Comparison of ENCODE assay signal across 7 cellular contexts in the genomic region with DNA sequence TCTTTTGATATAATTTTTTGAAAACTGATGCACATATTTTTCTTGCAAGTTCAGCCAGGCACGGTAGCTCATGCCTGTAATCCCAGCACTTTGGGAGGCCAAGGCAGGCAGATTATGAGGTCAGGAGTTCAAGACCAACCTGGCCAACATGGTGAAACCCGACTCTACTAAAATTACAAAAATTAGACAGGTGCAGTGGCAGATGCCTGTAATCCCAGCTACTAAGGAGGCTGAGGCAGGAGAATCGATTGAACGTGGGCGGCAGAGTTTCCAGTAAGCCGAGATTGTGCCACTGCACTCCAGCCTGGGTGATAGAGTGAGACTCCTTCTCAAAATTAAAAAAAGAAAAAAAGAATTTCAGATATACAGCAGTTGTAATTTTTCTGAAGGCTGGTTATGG. TPM values are rescaled to one million over a fixed set of nuclear protein-coding genes. Genes with fewer than 3 reads are reported as not detected.
DNase-seq lines count a peak whose midpoint lies in the region; TF ChIP-seq lines count a peak whose summit lies in the region.
"Not testable (repeated sequence)": the region's sequence is repeated elsewhere in the genome, so short reads cannot be mapped to it uniquely, and the experiment has no call there.

No MANE protein-coding gene starts in this region.

- H3K4me3 Mint-ChIP-seq in brain (peak overlapping the region; percentile 54 to 93 (median 80)), nephron progenitor cell (peak overlapping the region; percentile 30), progenitor cell of endocrine pancreas (ENCODE audit: low read depth) (peak overlapping the region; percentile 14)

- H3K27ac Mint-ChIP-seq in brain: peak overlapping the region in 2 of 5 experiments; percentile 61 to 74
- not testable (repeated sequence) for H3K27ac Mint-ChIP-seq in nephron progenitor cell, progenitor cell of endocrine pancreas

- CTCF ChIA-PET in HEK293 (lab: Yijun Ruan, JAX): interaction anchor here (0.9 kb wide), 1 partner anchor 19 kb away, joined by 4 read pairs; no protein-coding TSS in a partner anchor

- not testable (repeated sequence) for H3K27ac ChIP-seq in HEK293 (ENCODE audit: extremely low read depth, low read depth, low read length)
- peak overlapping the region; percentile 49; the same call in 1 of the 2 replicates for H3K27ac ChIP-seq in WERI-Rb-1

- H3K4me3 ChIP-seq in HEK293 (ENCODE audit: low read depth, low read length); WERI-Rb-1 (ENCODE audit: low read depth, low read length): not testable (repeated sequence)

- H3K4me1 ChIP-seq in HEK293 (ENCODE audit: control insufficient read depth, insufficient read depth, low read length): not testable (repeated sequence)

- not testable (repeated sequence) for H3K9me3 Mint-ChIP-seq in brain; nephron progenitor cell; progenitor cell of endocrine pancreas (ENCODE audit: low read depth)

- H3K27me3 Mint-ChIP-seq in brain, progenitor cell of endocrine pancreas: not testable (repeated sequence)
- peaks cover 24% of the 10 kb centered on the region for H3K27me3 Mint-ChIP-seq in nephron progenitor cell (ENCODE audit: low read depth, poor library complexity)

- H3K36me3 ChIP-seq in HEK293 (ENCODE audit: control insufficient read depth in 2 of 2, insufficient read depth in 1 of 2, low read length in 2 of 2): peaks cover 0 to 10% of the 10 kb centered on the region in 2 experiments; a peak in 1 of 3 replicates
- not testable (repeated sequence) for H3K36me3 ChIP-seq in WERI-Rb-1

- H3K4me1 Mint-ChIP-seq in brain (peaks cover 50% of the 10 kb centered on the region), nephron progenitor cell (peaks cover 21% of the 10 kb centered on the region)
- not testable (repeated sequence) for H3K4me1 Mint-ChIP-seq in progenitor cell of endocrine pancreas (ENCODE audit: low read depth)

- peak; percentile 17 for DNase-seq in NCI-H2171 treated with DMSO at 0.1 percent for 48 hours (lab: John Stamatoyannopoulos, UW)
- peak; percentile 60 for DNase-seq in NCI-H82 (lab: John Stamatoyannopoulos, UW)
- DNase-seq in WERI-Rb-1: peak; percentile 67
- DNase-seq in nephron progenitor cell; progenitor cell of endocrine pancreas (ENCODE audit: low spot score, unreplicated experiment): not testable (repeated sequence)

- not testable (repeated sequence) for TF ChIP-seq CTCF in HEK293 (tag by site-specific recombination; IDR thresholded peaks at IDR 0.05); WERI-Rb-1 (IDR thresholded peaks at IDR 0.05; ENCODE audit: low read depth, low read length); brain (conservative IDR thresholded peaks at IDR 0.05); nephron progenitor cell (IDR thresholded peaks at IDR 0.05); progenitor cell of endocrine pancreas (IDR thresholded peaks at IDR 0.05; ENCODE audit: unreplicated experiment)

- H3K27me3 ChIP-seq in WERI-Rb-1 (ENCODE audit: insufficient read depth, low read depth, severe bottlenecking): not testable (repeated sequence)

- not testable (repeated sequence) for H3K9me3 ChIP-seq in HEK293 (ENCODE audit: control insufficient read depth, insufficient read depth, low read depth, low read length); WERI-Rb-1 (ENCODE audit: severe bottlenecking)

- POLR2A ChIA-PET in HEK293 (lab: Yijun Ruan, JAX): not testable (repeated sequence)

- not testable (repeated sequence) for H3K36me3 Mint-ChIP-seq in brain; nephron progenitor cell (ENCODE audit: low read depth); progenitor cell of endocrine pancreas (ENCODE audit: insufficient read depth)

TF ChIP-seq in HEK293, 187 proteins besides CTCF, POLR2A, EP300 and RAD21:
- peak; percentile 60 for TF ChIP-seq OSR2 (tag by site-specific recombination; IDR thresholded peaks at IDR 0.05)

RNA-seq across cellular contexts. Expression of a gene that starts 32.8 kb away (rescaled TPM):
- 10.7 TPM for polyA plus RNA-seq in brain (ENCODE audit: insufficient read depth, low read depth, low replicate concordance)
- total RNA-seq in progenitor cell of endocrine pancreas: 44.6 and 46.7 TPM in 2 replicates

Comparison
In these comparisons a context has a peak if more than half of its experiments do, and no peak if none do; other contexts are left out.
1. H3K4me3 Mint-ChIP-seq: peak in every context shown above with its lines; median percentile 80 in brain; 30 in nephron progenitor cell; 14 in progenitor cell of endocrine pancreas.